17 cellular contexts compared by ENCODE assay signal in genomic region chr6:12339808-12340487, GRCh38. TPM values are rescaled to one million over a fixed set of nuclear protein-coding genes. Genes with fewer than 3 reads are reported as not detected.
"Had no signal": no experiment of that assay in that cellular context is flagged by ENCODE, and none has a peak within 500 bp of the region (broad histone marks: within the 10 kb centered on the region; RNA-seq: fewer than 3 reads in every experiment).

No MANE protein-coding gene starts in this region.

- ATAC-seq: activated CD8-positive, alpha-beta memory T cell treated with anti-CD3 and anti-CD28 coated beads, Interleukin-2, amount 10 ng/mL, durations not matched to agents 7 days and 5 days; naive thymus-derived CD4-positive, alpha-beta T cell; stimulated activated memory B cell treated with anti-CD40 and anti-IgM and Interleukin-4, amounts not matched to agents 10 μg/mL and 1 μg/mL and 100 μg/mL, for 72 hours had no signal

- H3K9me3 ChIP-seq: ascending aorta, mucosa of descending colon had no signal

- H3K27me3 ChIP-seq: ascending aorta had no signal

- H3K4me3 ChIP-seq: ascending aorta, mucosa of descending colon had no signal

- DNase-seq: activated CD4-positive, alpha-beta T cell treated with anti-CD3 and anti-CD28 coated beads for 1 hour; activated CD4-positive, alpha-beta T cell treated with anti-CD3 and anti-CD28 coated beads, Interleukin-2, amount 50 U/mL, for 48 hours; activated CD8-positive, alpha-beta memory T cell treated with anti-CD3 and anti-CD28 coated beads, Interleukin-2, amount 10 ng/mL, durations not matched to agents 7 days and 5 days; activated naive CD4-positive, alpha-beta T cell treated with anti-CD3 and anti-CD28 coated beads, Interleukin-2, amount 10 ng/mL, durations not matched to agents 7 days and 5 days; activated T-cell treated with anti-CD3 and anti-CD28 coated beads, Interleukin-2, amount 50 U/mL, for 1 hour; endodermal cell; head of caudate nucleus; mammary epithelial cell; naive thymus-derived CD4-positive, alpha-beta T cell; posterior cingulate gyrus; stimulated activated CD4-positive, alpha-beta T cell treated with anti-CD3 and anti-CD28 coated beads, Interleukin-2, amount 100 ng/mL, for 48 hours; T-helper 9 cell had no signal

- H3K27ac ChIP-seq: ascending aorta had no signal

- FAIRE-seq: bronchial epithelial cell, frontal cortex had no signal

- H3K36me3 ChIP-seq: ascending aorta had no signal

RNA-seq across cellular contexts. Expression of gene EDN1, which starts 49.8 kb away (rescaled TPM):
- total RNA-seq: activated CD8-positive, alpha-beta memory T cell treated with anti-CD3 and anti-CD28 coated beads, Interleukin-2, amount 10 ng/mL, durations not matched to agents 7 days and 5 days had no signal
